ENCODE assay signal across 8 cellular contexts in genomic region chr10:15859865-15860691, GRCh38.
DNase-seq lines count a peak whose midpoint lies in the region; ATAC-seq and TF ChIP-seq lines count a peak whose summit lies in the region.

TSS of gene MINDY3 (minus strand) at chr10:15860507. CDS start at chr10:15860299, 208 bp downstream.

- peaks cover 12 to 18% of the 10 kb centered on the region in 2 donors for H3K4me1 ChIP-seq in mucosa of rectum (ENCODE audit: control insufficient read depth in 2 of 2, insufficient read depth in 2 of 2, low read length in 2 of 2)

- no peaks in the 10 kb centered on the region for H3K36me3 ChIP-seq in mucosa of rectum (ENCODE audit: control insufficient read depth in 2 of 2, insufficient read depth in 2 of 2, low read length in 2 of 2)

- peak; percentile 86 for TF ChIP-seq POLR2A in erythroblast (IDR thresholded peaks at IDR 0.05; ENCODE audit: low read length)

- H3K4me3 ChIP-seq in mucosa of rectum (ENCODE audit: low read length in 2 of 2): peak within 1 kb of the TSS; percentile 91 to 95

- no peaks in the 10 kb centered on the region for H3K9me3 ChIP-seq in mucosa of rectum (ENCODE audit: control insufficient read depth in 2 of 2, low read length in 2 of 2)

- H3K27me3 ChIP-seq in mucosa of rectum (ENCODE audit: control insufficient read depth in 2 of 2, insufficient read depth in 2 of 2, low read length in 2 of 2): peaks cover 1 to 6% of the 10 kb centered on the region in 2 donors

- H3K9ac ChIP-seq in mucosa of rectum (ENCODE audit: low read depth in 1 of 2, low read length in 2 of 2): peak within 1 kb of the TSS; percentile 75 to 78

- ATAC-seq in GM21381 (IDR thresholded peaks at IDR 0.05; ENCODE audit: unreplicated experiment): peak; percentile 88

- DNase-seq in D341Med (ENCODE audit: low spot score) (peak; percentile 90), HUDEP-2 (lab: John Stamatoyannopoulos, UW; ENCODE audit: unreplicated experiment in 76 of 76) (peak in 75 of 76 experiments; percentile 25 to 88 (median 76)), OCI-M2 (lab: John Stamatoyannopoulos, UW; ENCODE audit: unreplicated experiment) (peak; percentile 28), activated T-cell treated with anti-CD3 and anti-CD28 coated beads for 4 hours (peak; percentile 79), erythroblast (lab: John Stamatoyannopoulos, UW) (peak; percentile 91)
- DNase-seq in stimulated activated CD8-positive, alpha-beta memory T cell treated with anti-CD3 and anti-CD28 coated beads, Interleukin-4, amount 100 ng/mL, for 4 hours (ENCODE audit: low read depth in 2 of 2, low spot score in 1 of 2): peak; percentile 67 to 70

- peak within 1 kb of the TSS; percentile 26 to 76 for H3K27ac ChIP-seq in mucosa of rectum (ENCODE audit: low read depth in 2 of 2, low read length in 2 of 2)

Comparison
In these comparisons a context has a peak if more than half of its experiments do, and no peak if none do; other contexts are left out.
1. Peak in every context shown above with its lines: DNase-seq, ATAC-seq, H3K4me3 ChIP-seq and H3K27ac ChIP-seq.
2. DNase-seq: peak in every context shown above with its lines; median percentile 91 in erythroblast; 90 in D341Med; 79 in activated T-cell treated with anti-CD3 and anti-CD28 coated beads for 4 hours; 76 in HUDEP-2; 68 in stimulated activated CD8-positive, alpha-beta memory T cell treated with anti-CD3 and anti-CD28 coated beads, Interleukin-4, amount 100 ng/mL, for 4 hours; 28 in OCI-M2.